ENCODE assay signal across 1 cellular context in the genomic region with DNA sequence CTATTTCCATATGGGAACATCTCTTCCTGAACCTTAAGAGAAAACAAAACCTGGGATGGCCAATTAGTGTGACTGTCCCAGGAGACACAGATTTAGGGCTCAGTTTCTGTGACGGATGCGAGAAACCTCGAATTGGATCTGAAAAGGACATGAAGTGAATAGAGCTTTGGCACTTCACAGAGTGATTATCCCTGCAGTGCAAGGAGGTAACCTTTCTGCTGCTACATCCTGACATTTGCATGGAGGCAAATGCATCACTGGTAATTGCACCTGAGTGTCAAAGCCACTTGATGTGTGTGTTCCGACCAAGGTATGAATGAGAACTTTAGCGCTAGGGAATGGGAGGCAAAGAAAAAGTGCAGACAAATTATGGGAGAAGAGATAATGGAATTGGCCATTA.
TF ChIP-seq lines count a peak whose summit lies in the region.

No MANE protein-coding gene starts in this region.

TF ChIP-seq in SK-N-SH, 30 proteins besides CTCF, POLR2A, EP300 and RAD21 (continued from another document):
- no peak for TF ChIP-seq GABPA (IDR thresholded peaks at IDR 0.05; ENCODE audit: low read depth)
- no peak for TF ChIP-seq GATA2 (CRISPR knock-in tag; IDR thresholded peaks at IDR 0.05)
